Comparison of ENCODE assay signal across 1 cellular context in genomic region chrX:46814966-46815365, GRCh38.
TF ChIP-seq lines count a peak whose summit lies in the region.

No MANE protein-coding gene starts in this region.

TF ChIP-seq in A549, 52 proteins besides CTCF, POLR2A, EP300 and RAD21 (continued from another document):
- no peak for TF ChIP-seq SMC3 (IDR thresholded peaks at IDR 0.05)
- TF ChIP-seq CEBPB (IDR thresholded peaks at IDR 0.05), result no peak
- no peak for TF ChIP-seq CHD2 (IDR thresholded peaks at IDR 0.05; ENCODE audit: low read length, partially characterized antibody)
